15 cellular contexts compared by ENCODE assay signal in genomic region chr15:66905954-66906353, GRCh38.
A peak's percentile ranks its signal among the peaks of the same experiment; 100 is the strongest.
DNase-seq lines count a peak whose midpoint lies in the region; ATAC-seq and TF ChIP-seq lines count a peak whose summit lies in the region.
"Had no signal": no experiment of that assay in that cellular context is flagged by ENCODE, and none has a peak within 500 bp of the region (broad histone marks: within the 10 kb centered on the region; RNA-seq: fewer than 3 reads in every experiment).

No MANE protein-coding gene starts in this region.

- H3K9me3 Mint-ChIP-seq in endodermal cell = no peaks in the 10 kb centered on the region

- 95 to 100% methylated on average over 2 of the region's 2 CpGs for WGBS in endodermal cell (ENCODE audit: insufficient coverage in 1 of 2, insufficient read length in 1 of 2), 2 experiments
- 90 to 92% methylated on average over 2 of the region's 2 CpGs for WGBS in sigmoid colon, 2 donors

- no peak for TF ChIP-seq EP300 in sigmoid colon (IDR thresholded peaks at IDR 0.05)

- no peaks in the 10 kb centered on the region for H3K27me3 ChIP-seq in endodermal cell (ENCODE audit: control insufficient read depth, insufficient read depth, low read length, poor library complexity, severe bottlenecking)
- no peaks in the 10 kb centered on the region for H3K27me3 ChIP-seq in sigmoid colon
- H3K27me3 ChIP-seq: gastroesophageal sphincter, SJCRH30 had no signal

- DNase-seq in NCI-H82 (lab: John Stamatoyannopoulos, UW) (peak; percentile 40), NCI-H82 treated with DMSO at 0.1 percent for 48 hours (lab: John Stamatoyannopoulos, UW; ENCODE audit: unreplicated experiment) (no peak), NCI-H69 (lab: John Stamatoyannopoulos, UW) (peak; percentile 30), endodermal cell (peak; percentile 58), sigmoid colon (peak; percentile 14), NCI-H2029 (lab: John Stamatoyannopoulos, UW) (no peak)
- DNase-seq in activated CD4-positive, alpha-beta T cell treated with anti-CD3 and anti-CD28 coated beads for 1 hour = no peak
- DNase-seq: ACHN; activated gamma-delta T cell; CD8-positive, alpha-beta memory T cell; effector CD8-positive, alpha-beta T cell; mesendoderm had no signal

- no peak overlapping the region for H3K27ac Mint-ChIP-seq in endodermal cell
- H3K27ac Mint-ChIP-seq: CD8-positive, alpha-beta memory T cell had no signal

- no peak overlapping the region for H3K9ac ChIP-seq in endodermal cell (ENCODE audit: extremely low read depth, low read length, poor library complexity, severe bottlenecking)

- no peaks in the 10 kb centered on the region for H3K4me1 ChIP-seq in endodermal cell (ENCODE audit: control insufficient read depth, insufficient read depth, low read length)
- H3K4me1 ChIP-seq in sigmoid colon = peaks cover 0 to 48% (median 26%) of the 10 kb centered on the region in 4 donors

- peaks cover 2% of the 10 kb centered on the region for H3K27me3 Mint-ChIP-seq in endodermal cell (ENCODE audit: insufficient read depth)

- no peak for ATAC-seq in HG03457 (IDR thresholded peaks at IDR 0.05; ENCODE audit: unreplicated experiment)
- ATAC-seq: gastroesophageal sphincter had no signal

- H3K9me3 ChIP-seq in endodermal cell (ENCODE audit: control insufficient read depth, low read length) = no peaks in the 10 kb centered on the region
- H3K9me3 ChIP-seq in sigmoid colon = no peaks in the 10 kb centered on the region
- H3K9me3 ChIP-seq: gastroesophageal sphincter, SJCRH30 had no signal

- peaks cover 11% of the 10 kb centered on the region for H3K4me1 Mint-ChIP-seq in endodermal cell

- intact Hi-C loops in sigmoid colon (cut with DNase I) = no loop called here

- TF ChIP-seq POLR2A in sigmoid colon (IDR thresholded peaks at IDR 0.05) = no peak

- TF ChIP-seq CTCF in endodermal cell (conservative IDR thresholded peaks at IDR 0.05) = peak; percentile 71
- no peak for TF ChIP-seq CTCF in sigmoid colon (IDR thresholded peaks at IDR 0.05)

- H3K4me3 Mint-ChIP-seq in endodermal cell = no peak overlapping the region

- H3K36me3 Mint-ChIP-seq in endodermal cell (ENCODE audit: low read depth) = no peaks in the 10 kb centered on the region

- H3K4me3 ChIP-seq in endodermal cell (ENCODE audit: low read length) = no peak overlapping the region
- H3K4me3 ChIP-seq in sigmoid colon = no peak overlapping the region
- H3K4me3 ChIP-seq: gastroesophageal sphincter, SJCRH30 had no signal

- H3K27ac ChIP-seq in endodermal cell (ENCODE audit: low read depth, low read length) (no peak overlapping the region), sigmoid colon (no peak overlapping the region)
- H3K27ac ChIP-seq: gastroesophageal sphincter, SJCRH30 had no signal

- H3K36me3 ChIP-seq in endodermal cell (ENCODE audit: control insufficient read depth, insufficient read depth, low read length) (no peaks in the 10 kb centered on the region), sigmoid colon (no peaks in the 10 kb centered on the region)
- H3K36me3 ChIP-seq: gastroesophageal sphincter, SJCRH30 had no signal

Comparison
In these comparisons a context has a peak if more than half of its experiments do, and no peak if none do; other contexts are left out.
1. DNase-seq: peak in NCI-H82 (single experiment), NCI-H69 (single experiment), endodermal cell (single experiment) and sigmoid colon (single experiment); none in NCI-H82 treated with DMSO at 0.1 percent for 48 hours (single experiment), activated CD4-positive, alpha-beta T cell treated with anti-CD3 and anti-CD28 coated beads for 1 hour (single experiment) and NCI-H2029 (single experiment).